In the genomic region with DNA sequence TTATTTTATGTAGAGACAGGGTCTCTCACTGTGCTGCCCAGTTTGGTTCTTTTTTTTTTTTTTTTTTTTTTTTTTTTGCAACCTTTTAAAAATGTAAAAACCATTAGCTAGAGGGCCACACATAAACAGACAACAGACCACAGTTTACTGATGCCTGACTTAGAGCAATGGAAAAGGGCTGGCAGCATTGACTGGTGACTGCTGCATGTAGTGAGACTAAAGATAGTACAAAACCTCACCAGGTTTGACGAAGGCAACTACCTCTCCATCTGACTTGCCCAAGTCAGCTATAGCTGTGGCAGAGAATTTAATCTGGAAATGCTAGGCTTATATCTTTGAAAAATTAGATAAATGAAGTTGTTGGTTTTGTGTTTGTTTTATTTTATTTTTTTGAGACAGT, we compare ENCODE assay signal across 20 cellular contexts.
DNase-seq lines count a peak whose midpoint lies in the region; ATAC-seq, FAIRE-seq and TF ChIP-seq lines count a peak whose summit lies in the region.
"Had no signal": no experiment of that assay in that cellular context is flagged by ENCODE, and none has a peak within 500 bp of the region (broad histone marks: within the 10 kb centered on the region; RNA-seq: fewer than 3 reads in every experiment).

No MANE protein-coding gene starts in this region.

- no peaks in the 10 kb centered on the region for H3K27me3 ChIP-seq in HUES6 (ENCODE audit: control insufficient read depth, insufficient read depth, low read length)
- no peaks in the 10 kb centered on the region for H3K27me3 ChIP-seq in esophagus squamous epithelium
- no peaks in the 10 kb centered on the region for H3K27me3 ChIP-seq in stomach

- ATAC-seq in esophagus mucosa (no peak), HG03439 (IDR thresholded peaks at IDR 0.05; ENCODE audit: unreplicated experiment) (no peak)
- ATAC-seq: CD8-positive, alpha-beta T cell; natural killer cell treated with Interleukin-12 subunit alpha and Interleukin-12 subunit beta and Interleukin-15 and Interleukin-18, amount 100 ng/mL, for 72 hours; T-helper 17 cell had no signal

- no peak for TF ChIP-seq EP300 in stomach (IDR thresholded peaks at IDR 0.05)

- peaks cover 17% of the 10 kb centered on the region for H3K4me1 ChIP-seq in HUES6 (ENCODE audit: control insufficient read depth, insufficient read depth, low read length)
- H3K4me1 ChIP-seq in esophagus squamous epithelium, result peaks cover 0 to 27% (median 15%) of the 10 kb centered on the region in 3 donors
- peaks cover 12 to 34% (median 23%) of the 10 kb centered on the region in 4 donors for H3K4me1 ChIP-seq in stomach

- TF ChIP-seq CTCF in esophagus squamous epithelium (IDR thresholded peaks at IDR 0.05) (no peak), stomach (IDR thresholded peaks at IDR 0.05) (no peak)

- 67 to 83% methylated on average over 1 of the region's 1 CpG for WGBS in esophagus squamous epithelium, 2 donors
- WGBS in stomach, 5 donors, result 30 to 83% (median 61%) methylated on average over 1 of the region's 1 CpG

- FAIRE-seq in GM12891 (lab: Jason Lieb, UNC), result peak; percentile 40
- FAIRE-seq: HTR-8/SVneo had no signal

- H3K27ac ChIP-seq in HUES6 (ENCODE audit: low read depth, low read length) (peak overlapping the region; percentile 50; the same call in 1 of the 2 replicates), esophagus squamous epithelium (peak overlapping the region in 3 of 4 donors; percentile 74 to 83 (median 78)), stomach (peak overlapping the region; percentile 66 to 82 (median 79))

- TF ChIP-seq POLR2A in GM12891 (IDR thresholded peaks at IDR 0.05; ENCODE audit: low read depth, low read length) (no peak), esophagus squamous epithelium (IDR thresholded peaks at IDR 0.05) (no peak), stomach (IDR thresholded peaks at IDR 0.05) (no peak)

- intact Hi-C loops in esophagus squamous epithelium (cut with DNase I), result no loop called here
- intact Hi-C loops in stomach (cut with DNase I; ENCODE audit: low total_unique reads), result no loop called here

- H3K4me3 ChIP-seq in HUES6 (ENCODE audit: low read depth, low read length), result no peak overlapping the region
- H3K4me3 ChIP-seq in esophagus squamous epithelium, result no peak overlapping the region
- no peak overlapping the region for H3K4me3 ChIP-seq in stomach

- H3K9me3 ChIP-seq in HUES6 (ENCODE audit: control insufficient read depth, insufficient read depth, low read depth, low read length) (no peaks in the 10 kb centered on the region), esophagus squamous epithelium (no peaks in the 10 kb centered on the region), stomach (no peaks in the 10 kb centered on the region)

- H3K9ac ChIP-seq in HUES6 (ENCODE audit: low read length), result no peak overlapping the region

- DNase-seq in GM12891 (ENCODE audit: insufficient read length, low spot score), result no peak
- no peak for DNase-seq in esophagus squamous epithelium (lab: John Stamatoyannopoulos, UW)
- no peak for DNase-seq in stomach
- no peak for DNase-seq in NCI-H2107 treated with DMSO at 0.1 percent for 48 hours (lab: John Stamatoyannopoulos, UW; ENCODE audit: unreplicated experiment)
- DNase-seq: activated CD4-positive, alpha-beta T cell treated with anti-CD3 and anti-CD28 coated beads for 48 hours; activated naive CD4-positive, alpha-beta T cell treated with anti-CD3 and anti-CD28 coated beads, Interleukin-2, amount 50 U/mL, for 16 hours; caudate nucleus; CD8-positive, alpha-beta T cell; glutamatergic neuron; Kasumi-1; NCI-H1694 treated with DMSO at 0.1 percent for 48 hours; NCI-H526 treated with DMSO at 0.1 percent for 48 hours; stimulated activated CD4-positive, alpha-beta T cell treated with anti-CD3 and anti-CD28 coated beads, Interleukin-4, amount 100 ng/mL, for 4 hours; stimulated activated naive CD4-positive, alpha-beta T cell treated with Interleukin-2 at 50 U/mL for 16 hours; T-helper 17 cell had no signal

- H3K36me3 ChIP-seq in HUES6 (ENCODE audit: control insufficient read depth, insufficient read depth, low read length), result peaks cover 7% of the 10 kb centered on the region
- H3K36me3 ChIP-seq in esophagus squamous epithelium, result peaks cover 0 to 37% (median 0%) of the 10 kb centered on the region in 3 donors
- H3K36me3 ChIP-seq in stomach, result no peaks in the 10 kb centered on the region

TF ChIP-seq in GM12891, 5 proteins besides CTCF, POLR2A, EP300 and RAD21:
- TF ChIP-seq SPI1 (IDR thresholded peaks at IDR 0.05; ENCODE audit: low read depth, low read length) (no peak), PAX5 (IDR thresholded peaks at IDR 0.05; ENCODE audit: insufficient read depth, low read length, severe bottlenecking) (no peak), TAF1 (IDR thresholded peaks at IDR 0.05; ENCODE audit: low read depth, low read length) (no peak), POU2F2 (IDR thresholded peaks at IDR 0.05; ENCODE audit: low read depth, low read length) (no peak), POLR2AphosphoS5 (IDR thresholded peaks at IDR 0.05; ENCODE audit: low read depth, low read length) (no peak)
